Comparison of ENCODE assay signal across 26 cellular contexts in the genomic region with DNA sequence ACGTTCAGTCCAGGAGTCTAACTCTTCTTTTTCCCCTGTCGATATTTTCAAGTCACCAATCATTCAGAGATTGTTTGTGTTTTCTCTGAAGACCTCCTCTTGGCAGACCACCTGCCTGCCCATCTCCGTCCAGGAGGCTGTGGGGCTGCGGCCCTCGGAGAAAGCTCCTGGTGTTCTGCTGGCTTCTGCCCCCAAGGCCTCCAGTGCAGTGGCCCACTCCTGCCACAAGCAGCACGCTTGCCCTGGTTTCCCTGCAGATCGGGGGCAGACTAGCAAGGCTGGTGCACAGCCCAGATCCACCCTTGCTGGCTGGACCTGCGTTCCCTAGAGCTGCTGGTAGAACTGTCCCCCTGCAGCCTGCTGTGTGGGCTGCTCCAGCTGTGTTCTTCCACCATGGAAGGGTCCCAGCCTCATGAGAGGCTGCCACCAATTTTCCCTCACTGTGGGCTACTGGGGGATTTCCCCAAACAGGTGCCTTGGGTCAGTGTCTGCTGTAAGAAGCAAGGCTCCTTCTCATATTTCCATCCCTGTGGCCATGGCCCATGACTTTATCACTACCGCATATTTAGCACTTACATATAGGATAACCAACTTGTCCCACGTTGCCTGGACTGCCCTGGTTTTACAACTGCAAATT. TPM values are rescaled to one million over a fixed set of nuclear protein-coding genes. Genes with fewer than 3 reads are reported as not detected.
"Had no signal": no experiment of that assay in that cellular context is flagged by ENCODE, and none has a peak within 500 bp of the region (broad histone marks: within the 10 kb centered on the region; RNA-seq: fewer than 3 reads in every experiment).

No MANE protein-coding gene starts in this region.

- H3K9me3 ChIP-seq: adrenal gland, breast epithelium, Peyer's patch, SJSA1 had no signal

- H3K4me1 ChIP-seq: adrenal gland had no signal

- DNase-seq: activated CD4-positive, alpha-beta T cell treated with anti-CD3 and anti-CD28 coated beads for 48 hours; activated CD4-positive, alpha-beta T cell treated with anti-CD3 and anti-CD28 coated beads, Interleukin-2, amount 50 U/mL, for 48 hours; activated CD4-positive, CD25-positive, alpha-beta regulatory T cell treated with anti-CD3 and anti-CD28 coated beads, Interleukin-2, amount 50 U/mL, for 72 hours; activated CD8-positive, alpha-beta memory T cell treated with anti-CD3 and anti-CD28 coated beads, Interleukin-2, amount 10 ng/mL, durations not matched to agents 7 days and 5 days; activated effector memory CD4-positive, alpha-beta T cell treated with Interleukin-2 at 50 U/mL for 16 hours; activated naive CD4-positive, alpha-beta T cell treated with anti-CD3 and anti-CD28 coated beads, Interleukin-2, amount 10 ng/mL, durations not matched to agents 7 days and 5 days; activated naive CD8-positive, alpha-beta T cell treated with anti-CD3 and anti-CD28 coated beads, Interleukin-2, amount 10 ng/mL, durations not matched to agents 7 days and 5 days; activated T-cell treated with anti-CD3 and anti-CD28 coated beads, Interleukin-2, amount 50 U/mL, for 24 hours; adrenal gland; aorta; IMR-90; Kasumi-1; KBM-7; NCI-H1105 treated with DMSO at 0.1 percent for 48 hours; NCI-H1436 treated with DMSO at 0.1 percent for 48 hours; NCI-H187; NCI-H2081; NCI-H524; Peyer's patch; Right ventricle myocardium superior had no signal

- H3K27me3 ChIP-seq: adrenal gland, breast epithelium, Peyer's patch, SJSA1 had no signal

- ATAC-seq: activated CD8-positive, alpha-beta memory T cell treated with anti-CD3 and anti-CD28 coated beads, Interleukin-2, amount 10 ng/mL, durations not matched to agents 7 days and 5 days; WTC11 had no signal

- H3K4me3 ChIP-seq: adrenal gland, breast epithelium, Peyer's patch, SJSA1 had no signal

- H3K36me3 Mint-ChIP-seq: activated CD8-positive, alpha-beta memory T cell treated with anti-CD3 and anti-CD28 coated beads, Interleukin-2, amount 10 ng/mL, durations not matched to agents 7 days and 5 days; activated naive CD4-positive, alpha-beta T cell treated with anti-CD3 and anti-CD28 coated beads, Interleukin-2, amount 10 ng/mL, durations not matched to agents 7 days and 5 days; activated naive CD8-positive, alpha-beta T cell treated with anti-CD3 and anti-CD28 coated beads, Interleukin-2, amount 10 ng/mL, durations not matched to agents 7 days and 5 days; WTC11 had no signal

- H3K36me3 ChIP-seq: adrenal gland, breast epithelium, Peyer's patch, SJSA1 had no signal

- H3K9me3 Mint-ChIP-seq: activated T-cell treated with anti-CD3 and anti-CD28 coated beads, Interleukin-2, amount 50 U/mL, for 24 hours had no signal

- H3K27ac Mint-ChIP-seq: activated CD8-positive, alpha-beta memory T cell treated with anti-CD3 and anti-CD28 coated beads, Interleukin-2, amount 10 ng/mL, durations not matched to agents 7 days and 5 days; activated naive CD4-positive, alpha-beta T cell treated with anti-CD3 and anti-CD28 coated beads, Interleukin-2, amount 10 ng/mL, durations not matched to agents 7 days and 5 days; activated naive CD8-positive, alpha-beta T cell treated with anti-CD3 and anti-CD28 coated beads, Interleukin-2, amount 10 ng/mL, durations not matched to agents 7 days and 5 days; activated T-cell treated with anti-CD3 and anti-CD28 coated beads, Interleukin-2, amount 50 U/mL, for 24 hours; activated T-helper 1 cell treated with anti-CD3 and anti-CD28 coated beads, Interleukin-12 subunit alpha, Interleukin-12 subunit beta, Interleukin-2, Interleukin-4 antibody, amounts not matched to agents 30 ng/mL and 10 ng/mL and 1 ng/mL, durations not matched to agents 14 hours and 24 hours and 36 hours; T-helper 1 cell treated with Interleukin-12 subunit alpha and Interleukin-12 subunit beta and Interleukin-4 antibody, amounts not matched to agents 30 μg/mL and 1 μg/mL, for 36 hours; WTC11 had no signal

- H3K27ac ChIP-seq: adrenal gland, breast epithelium, RWPE1, SJSA1 had no signal

RNA-seq across cellular contexts. Expression of gene SERP2, which starts 43.6 kb away (rescaled TPM):
- total RNA-seq: activated CD8-positive, alpha-beta memory T cell treated with anti-CD3 and anti-CD28 coated beads, Interleukin-2, amount 10 ng/mL, durations not matched to agents 7 days and 5 days; activated T-helper 1 cell treated with anti-CD3 and anti-CD28 coated beads, Interleukin-12 subunit alpha, Interleukin-12 subunit beta, Interleukin-2, Interleukin-4 antibody, amounts not matched to agents 30 ng/mL and 10 ng/mL and 1 ng/mL, durations not matched to agents 14 hours and 24 hours and 36 hours; SJSA1 had no signal
